In the genomic region with DNA sequence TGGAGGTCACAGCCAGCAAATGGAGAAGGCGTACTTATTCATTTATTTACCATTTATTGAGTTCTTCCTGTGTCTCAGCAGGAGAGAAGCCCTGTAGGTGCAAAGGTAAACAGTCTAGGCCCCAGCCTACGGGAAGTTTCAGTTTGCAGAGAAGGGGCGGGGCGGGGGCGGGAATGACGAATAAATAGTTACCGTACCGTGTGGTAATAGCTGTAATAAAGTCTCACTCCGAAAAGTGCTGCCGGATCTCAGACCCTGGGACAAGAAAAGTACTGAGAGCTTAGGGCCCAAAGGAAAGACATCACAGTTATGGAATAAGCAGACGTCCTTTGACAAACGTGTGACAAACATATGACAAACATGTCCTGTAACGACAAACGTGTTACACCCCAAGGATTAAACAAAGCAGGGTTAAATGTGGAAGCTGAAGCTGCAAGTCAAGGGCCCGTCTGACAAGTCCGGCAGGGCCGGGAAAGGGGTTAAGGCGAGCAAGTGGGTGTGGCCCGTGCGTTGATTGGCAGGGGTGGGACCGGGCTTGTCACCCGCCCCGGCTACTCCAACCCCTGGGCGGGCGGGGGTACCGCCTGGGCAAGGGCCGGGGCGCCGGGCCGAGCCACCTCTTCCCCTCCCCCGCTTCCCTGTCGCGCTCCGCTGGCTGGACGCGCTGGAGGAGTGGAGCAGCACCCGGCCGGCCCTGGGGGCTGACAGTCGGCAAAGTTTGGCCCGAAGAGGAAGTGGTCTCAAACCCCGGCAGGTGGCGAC, we compare ENCODE assay signal across 8 cellular contexts. TPM values are rescaled to one million over a fixed set of nuclear protein-coding genes. Genes with fewer than 3 reads are reported as not detected.
A peak's percentile ranks its signal among the peaks of the same experiment; 100 is the strongest.
DNase-seq lines count a peak whose midpoint lies in the region; ATAC-seq and TF ChIP-seq lines count a peak whose summit lies in the region.

A gene with protein sequence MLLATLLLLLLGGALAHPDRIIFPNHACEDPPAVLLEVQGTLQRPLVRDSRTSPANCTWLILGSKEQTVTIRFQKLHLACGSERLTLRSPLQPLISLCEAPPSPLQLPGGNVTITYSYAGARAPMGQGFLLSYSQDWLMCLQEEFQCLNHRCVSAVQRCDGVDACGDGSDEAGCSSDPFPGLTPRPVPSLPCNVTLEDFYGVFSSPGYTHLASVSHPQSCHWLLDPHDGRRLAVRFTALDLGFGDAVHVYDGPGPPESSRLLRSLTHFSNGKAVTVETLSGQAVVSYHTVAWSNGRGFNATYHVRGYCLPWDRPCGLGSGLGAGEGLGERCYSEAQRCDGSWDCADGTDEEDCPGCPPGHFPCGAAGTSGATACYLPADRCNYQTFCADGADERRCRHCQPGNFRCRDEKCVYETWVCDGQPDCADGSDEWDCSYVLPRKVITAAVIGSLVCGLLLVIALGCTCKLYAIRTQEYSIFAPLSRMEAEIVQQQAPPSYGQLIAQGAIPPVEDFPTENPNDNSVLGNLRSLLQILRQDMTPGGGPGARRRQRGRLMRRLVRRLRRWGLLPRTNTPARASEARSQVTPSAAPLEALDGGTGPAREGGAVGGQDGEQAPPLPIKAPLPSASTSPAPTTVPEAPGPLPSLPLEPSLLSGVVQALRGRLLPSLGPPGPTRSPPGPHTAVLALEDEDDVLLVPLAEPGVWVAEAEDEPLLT (plus strand): TSS at position 541 of the 762 bp plus-strand sequence. CDS start 564 bp downstream, outside the sequence.

- H3K4me1 ChIP-seq in BE2C, result 0 out of 2 replicates have a peak, but pooled peaks cover 4% of the 10 kb centered on the region
- peaks cover 0 to 17% (median 7%) of the 10 kb centered on the region in 4 donors for H3K4me1 ChIP-seq in right lobe of liver

- no peaks in the 10 kb centered on the region for H3K27me3 ChIP-seq in BE2C
- no peaks in the 10 kb centered on the region for H3K27me3 ChIP-seq in right lobe of liver

- H3K4me3 ChIP-seq in BE2C (ENCODE audit: low read depth, low read length), result peak within 1 kb of the TSS; percentile 83
- H3K4me3 ChIP-seq in right lobe of liver, result peak within 1 kb of the TSS; percentile 79 to 99 (median 88)

- DNase-seq in BE2C (peak; percentile 87), GM19238 (ENCODE audit: insufficient read length, low spot score) (peak; percentile 73), NCI-H526 (lab: John Stamatoyannopoulos, UW) (peak; percentile 87 to 96), dermis microvascular lymphatic vessel endothelial cell (ENCODE audit: low read depth in 2 of 2) (peak; percentile 68 to 91), right lobe of liver (peak; percentile 96 to 97 (median 97))
- DNase-seq in activated CD4-positive, alpha-beta T cell treated with anti-CD3 and anti-CD28 coated beads, Interleukin-2, amount 50 U/mL, for 1 hour, result peak; percentile 69
- DNase-seq in stimulated activated CD4-positive, alpha-beta T cell treated with anti-CD3 and anti-CD28 coated beads, Interleukin-4, amount 100 ng/mL, for 4 hours, result peak; percentile 71 to 81

- no peak for TF ChIP-seq CTCF in BE2C (IDR thresholded peaks at IDR 0.05; ENCODE audit: low read depth, low read length)
- peak in 1 of 4 donors; percentile 17 for TF ChIP-seq CTCF in right lobe of liver (IDR thresholded peaks at IDR 0.05)

- intact Hi-C loops in right lobe of liver (cut with DNase I), result no loop called here

- 0% methylated on average over 18 of the region's 42 CpGs for WGBS in right lobe of liver (ENCODE audit: insufficient coverage, low coverage, low lambda C conversion rate, missing lambda C conversion rate)

- H3K36me3 ChIP-seq in BE2C (no peaks in the 10 kb centered on the region), right lobe of liver (peaks cover 14 to 29% (median 21%) of the 10 kb centered on the region in 4 donors)

- ATAC-seq in HG03432 (IDR thresholded peaks at IDR 0.05; ENCODE audit: unreplicated experiment) (peak; percentile 84), right lobe of liver (peak; percentile 92 to 97 (median 94))

- TF ChIP-seq POLR2A in right lobe of liver (IDR thresholded peaks at IDR 0.05), result peak; percentile 88

- H3K9me3 ChIP-seq in BE2C (no peaks in the 10 kb centered on the region), right lobe of liver (no peaks in the 10 kb centered on the region)

- H3K27ac ChIP-seq in right lobe of liver, result peak within 1 kb of the TSS; percentile 98 to 99 (median 98)

RNA-seq across cellular contexts. Expression of the gene that starts here (rescaled TPM):
- polyA plus RNA-seq in BE2C (2012; ENCODE audit: insufficient read depth, insufficient read length, low read depth), result 29.7 TPM
- 35.2 and 65.7 TPM in 2 replicates for total RNA-seq in dermis microvascular lymphatic vessel endothelial cell
- 10 to 100 TPM; 31.0 to 54.5 (median 44.6) TPM for total RNA-seq in right lobe of liver

Comparison
In these comparisons a context has a peak if more than half of its experiments do, and no peak if none do; other contexts are left out.
1. Peak in every context shown above with its lines: DNase-seq, ATAC-seq, H3K4me3 ChIP-seq and H3K27ac ChIP-seq.